Comparison of ENCODE assay signal across 16 cellular contexts in genomic region chr13:30141773-30142501, GRCh38.
A peak's percentile ranks its signal among the peaks of the same experiment; 100 is the strongest.
DNase-seq lines count a peak whose midpoint lies in the region; ATAC-seq lines count a peak whose summit lies in the region.
"Had no signal": no experiment of that assay in that cellular context is flagged by ENCODE, and none has a peak within 500 bp of the region (broad histone marks: within the 10 kb centered on the region; RNA-seq: fewer than 3 reads in every experiment).

No MANE protein-coding gene starts in this region.

- H3K9ac ChIP-seq in BLaER1, result no peak overlapping the region; the same call in 1 of the 2 replicates

- no peak overlapping the region for H3K4me3 ChIP-seq in BLaER1
- H3K4me3 ChIP-seq: ascending aorta, lung, psoas muscle had no signal

- H3K27ac ChIP-seq in BLaER1 (no peak overlapping the region), substantia nigra (ENCODE audit: low read depth, low read length, poor library complexity, severe bottlenecking) (no peak overlapping the region)
- H3K27ac ChIP-seq: ascending aorta, psoas muscle had no signal

- H3K9me3 Mint-ChIP-seq in activated naive CD8-positive, alpha-beta T cell treated with anti-CD3 and anti-CD28 coated beads, Interleukin-2, amount 50 U/mL, for 24 hours, result peaks cover 7% of the 10 kb centered on the region
- H3K9me3 Mint-ChIP-seq in natural killer cell treated with Interleukin-12 subunit alpha and Interleukin-12 subunit beta and Interleukin-15 and Interleukin-18, amount 100 ng/mL, for 72 hours, result no peaks in the 10 kb centered on the region

- no peak for ATAC-seq in activated naive CD8-positive, alpha-beta T cell treated with anti-CD3 and anti-CD28 coated beads, Interleukin-2, amount 50 U/mL, for 24 hours
- ATAC-seq in natural killer cell treated with Interleukin-12 subunit alpha and Interleukin-12 subunit beta and Interleukin-15 and Interleukin-18, amount 100 ng/mL, for 72 hours, result no peak
- ATAC-seq in GM21723 (IDR thresholded peaks at IDR 0.05; ENCODE audit: unreplicated experiment), result no peak

- no peak overlapping the region for H3K4me3 Mint-ChIP-seq in activated naive CD8-positive, alpha-beta T cell treated with anti-CD3 and anti-CD28 coated beads, Interleukin-2, amount 50 U/mL, for 24 hours
- H3K4me3 Mint-ChIP-seq in natural killer cell treated with Interleukin-12 subunit alpha and Interleukin-12 subunit beta and Interleukin-15 and Interleukin-18, amount 100 ng/mL, for 72 hours, result peak overlapping the region; percentile 54
- H3K4me3 Mint-ChIP-seq: endodermal cell had no signal

- H3K36me3 ChIP-seq in BLaER1, result no peaks in the 10 kb centered on the region
- H3K36me3 ChIP-seq: ascending aorta had no signal

- H3K4me1 Mint-ChIP-seq in activated naive CD8-positive, alpha-beta T cell treated with anti-CD3 and anti-CD28 coated beads, Interleukin-2, amount 50 U/mL, for 24 hours, result peaks cover 44% of the 10 kb centered on the region
- peaks cover 46 to 48% of the 10 kb centered on the region in 2 donors for H3K4me1 Mint-ChIP-seq in natural killer cell treated with Interleukin-12 subunit alpha and Interleukin-12 subunit beta and Interleukin-15 and Interleukin-18, amount 100 ng/mL, for 72 hours (ENCODE audit: low read depth in 2 of 2)

- no peaks in the 10 kb centered on the region for H4K20me1 ChIP-seq in BLaER1

- H3K9me3 ChIP-seq in BLaER1, result peaks cover 10% of the 10 kb centered on the region
- H3K9me3 ChIP-seq: ascending aorta, psoas muscle had no signal

- peak overlapping the region; percentile 67 for H3K27ac Mint-ChIP-seq in activated naive CD8-positive, alpha-beta T cell treated with anti-CD3 and anti-CD28 coated beads, Interleukin-2, amount 50 U/mL, for 24 hours
- peak overlapping the region; percentile 52 to 76 for H3K27ac Mint-ChIP-seq in natural killer cell treated with Interleukin-12 subunit alpha and Interleukin-12 subunit beta and Interleukin-15 and Interleukin-18, amount 100 ng/mL, for 72 hours

- peaks cover 59% of the 10 kb centered on the region for H3K4me1 ChIP-seq in BLaER1
- H3K4me1 ChIP-seq: psoas muscle had no signal

- H3K4me2 ChIP-seq in BLaER1, result peak overlapping the region; percentile 69

- H3K27me3 Mint-ChIP-seq in activated naive CD8-positive, alpha-beta T cell treated with anti-CD3 and anti-CD28 coated beads, Interleukin-2, amount 50 U/mL, for 24 hours, result no peaks in the 10 kb centered on the region
- no peaks in the 10 kb centered on the region for H3K27me3 Mint-ChIP-seq in natural killer cell treated with Interleukin-12 subunit alpha and Interleukin-12 subunit beta and Interleukin-15 and Interleukin-18, amount 100 ng/mL, for 72 hours

- DNase-seq in EH (ENCODE audit: low read depth) (peak; percentile 58), substantia nigra (lab: John Stamatoyannopoulos, UW) (no peak), nucleus accumbens (lab: John Stamatoyannopoulos, UW) (no peak), NCI-H1417 treated with DMSO at 0.1 percent for 48 hours (lab: John Stamatoyannopoulos, UW) (no peak)
- DNase-seq in activated naive CD8-positive, alpha-beta T cell treated with anti-CD3 and anti-CD28 coated beads, Interleukin-2, amount 50 U/mL, for 24 hours, result no peak
- no peak for DNase-seq in natural killer cell treated with Interleukin-12 subunit alpha and Interleukin-12 subunit beta and Interleukin-15 and Interleukin-18, amount 100 ng/mL, for 72 hours (ENCODE audit: low spot score)
- DNase-seq: activated CD8-positive, alpha-beta memory T cell treated with anti-CD3 and anti-CD28 coated beads for 24 hours; DMS 273 treated with DMSO at 0.1 percent for 48 hours; hippocampal formation; NCI-H1694 treated with DMSO at 0.1 percent for 48 hours had no signal

- H3K36me3 Mint-ChIP-seq in activated naive CD8-positive, alpha-beta T cell treated with anti-CD3 and anti-CD28 coated beads, Interleukin-2, amount 50 U/mL, for 24 hours (ENCODE audit: low read depth), result peaks cover 4% of the 10 kb centered on the region
- peaks cover 4% of the 10 kb centered on the region for H3K36me3 Mint-ChIP-seq in natural killer cell treated with Interleukin-12 subunit alpha and Interleukin-12 subunit beta and Interleukin-15 and Interleukin-18, amount 100 ng/mL, for 72 hours

- H3K27me3 ChIP-seq in BLaER1, result no peaks in the 10 kb centered on the region
- H3K27me3 ChIP-seq: ascending aorta had no signal
